In genomic region chr2:64606495-64607363, GRCh38 we compare ENCODE assay signal across 9 cellular contexts.
A peak's percentile ranks its signal among the peaks of the same experiment; 100 is the strongest.
DNase-seq lines count a peak whose midpoint lies in the region; ATAC-seq, FAIRE-seq and TF ChIP-seq lines count a peak whose summit lies in the region.
"Had no signal": no experiment of that assay in that cellular context is flagged by ENCODE, and none has a peak within 500 bp of the region (broad histone marks: within the 10 kb centered on the region; RNA-seq: fewer than 3 reads in every experiment).

No MANE protein-coding gene starts in this region.

- no peak for FAIRE-seq in D721Med (lab: Jason Lieb, UNC)
- FAIRE-seq: colon had no signal

- peak; percentile 85 for ATAC-seq in GM18868 (IDR thresholded peaks at IDR 0.05; ENCODE audit: unreplicated experiment)
- ATAC-seq in HG03045 (IDR thresholded peaks at IDR 0.05; ENCODE audit: unreplicated experiment) = peak; percentile 88

- no peak for TF ChIP-seq CTCF in D721Med (IDR thresholded peaks at IDR 0.05; ENCODE audit: insufficient read depth, missing control alignments)

- peak; percentile 83 for DNase-seq in T follicular helper cell (ENCODE audit: low read depth)
- peak; percentile 53 for DNase-seq in activated naive CD8-positive, alpha-beta T cell treated with anti-CD3 and anti-CD28 coated beads, Interleukin-2, amount 50 U/mL, for 16 hours (ENCODE audit: low read depth, low spot score)
- peak; percentile 47 for DNase-seq in inferior parietal cortex (ENCODE audit: extremely low spot score)
- DNase-seq in stimulated activated CD4-positive, alpha-beta T cell treated with anti-CD3 and anti-CD28 coated beads, Interleukin-1b, Interleukin-23, amount 100 ng/mL, for 48 hours = peak; percentile 94
- no peak for DNase-seq in D721Med (ENCODE audit: insufficient read length, low spot score)
- no peak for DNase-seq in COR-L47 (lab: John Stamatoyannopoulos, UW)

Comparison
In these comparisons a context has a peak if more than half of its experiments do, and no peak if none do; other contexts are left out.
1. DNase-seq: peak in T follicular helper cell (single experiment), activated naive CD8-positive, alpha-beta T cell treated with anti-CD3 and anti-CD28 coated beads, Interleukin-2, amount 50 U/mL, for 16 hours (single experiment), inferior parietal cortex (single experiment) and stimulated activated CD4-positive, alpha-beta T cell treated with anti-CD3 and anti-CD28 coated beads, Interleukin-1b, Interleukin-23, amount 100 ng/mL, for 48 hours (single experiment); none in D721Med (single experiment) and COR-L47 (single experiment).